Comparison of ENCODE assay signal across 28 cellular contexts in genomic region chr10:57460540-57460939, GRCh38.
DNase-seq lines count a peak whose midpoint lies in the region; ATAC-seq, FAIRE-seq and TF ChIP-seq lines count a peak whose summit lies in the region.
"Had no signal": no experiment of that assay in that cellular context is flagged by ENCODE, and none has a peak within 500 bp of the region (broad histone marks: within the 10 kb centered on the region; RNA-seq: fewer than 3 reads in every experiment).

No MANE protein-coding gene starts in this region.

- H2BK12ac ChIP-seq in H1 (ENCODE audit: low read depth, low read length) = no peak overlapping the region

- TF ChIP-seq POLR2A in HepG2 (IDR thresholded peaks at IDR 0.05; ENCODE audit: insufficient read depth in 1 of 2, low read depth in 2 of 2, low read length in 2 of 2) (no peak), right lobe of liver (IDR thresholded peaks at IDR 0.05) (no peak), IMR-90 (IDR thresholded peaks at IDR 0.05; ENCODE audit: low read depth, low read length) (no peak), H1 (IDR thresholded peaks at IDR 0.05; ENCODE audit: control extremely low read depth in 1 of 2, low read depth in 2 of 2, low read length in 2 of 2) (no peak)

- POLR2A ChIA-PET in HepG2 (lab: Yijun Ruan, JAX) (no interaction called here), IMR-90 (lab: Charles Lee; ENCODE audit: unreplicated experiment) (no interaction called here), H1 (lab: Charles Lee; ENCODE audit: partially characterized antibody) (no interaction called here)

- H3K4ac ChIP-seq in IMR-90 (ENCODE audit: low read depth, low read length) (no peak overlapping the region), H1 (replicated peaks; ENCODE audit: insufficient read length, low read depth, low read length) (no peak overlapping the region)

- H3K23me2 ChIP-seq in H1 (ENCODE audit: low read depth, low read length) = no peaks in the 10 kb centered on the region

- no peaks in the 10 kb centered on the region for H3K79me2 ChIP-seq in HepG2 (ENCODE audit: insufficient read depth, low read length)
- H3K79me2 ChIP-seq in H1 (ENCODE audit: control insufficient read depth in 1 of 2, insufficient read depth in 2 of 2, low read length in 2 of 2) = no peaks in the 10 kb centered on the region

- no peak overlapping the region for H3K56ac ChIP-seq in IMR-90 (ENCODE audit: extremely low read depth, insufficient read depth, low read length)
- peak overlapping the region; percentile 18 for H3K56ac ChIP-seq in H1 (replicated peaks; ENCODE audit: insufficient read length, low read depth, low read length)

- H2BK120ac ChIP-seq in IMR-90 (ENCODE audit: low read depth, low read length) (no peak overlapping the region), H1 (replicated peaks; ENCODE audit: low read depth, low read length) (no peak overlapping the region)

- H3K18ac ChIP-seq in IMR-90 (ENCODE audit: low read depth, low read length) = no peak overlapping the region
- no peak overlapping the region for H3K18ac ChIP-seq in H1 (ENCODE audit: extremely low read depth, low read length)

- H2BK15ac ChIP-seq in IMR-90 (ENCODE audit: low read depth, low read length) = no peak overlapping the region
- H2BK15ac ChIP-seq in H1 (ENCODE audit: low read length) = no peak overlapping the region

- no peak overlapping the region for H4K8ac ChIP-seq in IMR-90 (ENCODE audit: low read depth in 2 of 2, low read length in 2 of 2)
- H4K8ac ChIP-seq in H1 (ENCODE audit: extremely low read depth, insufficient read depth, low read length) = no peak overlapping the region

- H3K4me1 Mint-ChIP-seq in nephron progenitor cell = no peaks in the 10 kb centered on the region
- H3K4me1 Mint-ChIP-seq: CD14-positive monocyte; CD4-positive, alpha-beta memory T cell; CD4-positive, CD25-positive, alpha-beta regulatory T cell; CD8-positive, alpha-beta memory T cell had no signal

- intact Hi-C loops in HepG2 (cut with micrococcal nuclease; ENCODE audit: unreplicated experiment) = no loop called here
- intact Hi-C loops in right lobe of liver (cut with DNase I) = no loop called here
- intact Hi-C loops in IMR-90 (cut with micrococcal nuclease) = no loop called here

- no peak overlapping the region for H4K91ac ChIP-seq in IMR-90 (ENCODE audit: insufficient read depth, low read depth, low read length)
- no peak overlapping the region for H4K91ac ChIP-seq in H1 (replicated peaks; ENCODE audit: insufficient read length, low read length)

- no peak overlapping the region for H3K23ac ChIP-seq in IMR-90 (ENCODE audit: low read depth, low read length)
- H3K23ac ChIP-seq in H1 (ENCODE audit: insufficient read length) = no peak overlapping the region

- ATAC-seq in HepG2 (no peak), right lobe of liver (no peak), IMR-90 (ENCODE audit: low read depth) (no peak), GM21447 (IDR thresholded peaks at IDR 0.05; ENCODE audit: unreplicated experiment) (no peak)
- ATAC-seq: GM12878 had no signal

- H2AK5ac ChIP-seq in IMR-90 (ENCODE audit: low read depth, low read length) = no peak overlapping the region
- no peak overlapping the region for H2AK5ac ChIP-seq in H1 (ENCODE audit: low read depth, low read length)

- TF ChIP-seq CTCF in HepG2 (CRISPR knock-in tag; IDR thresholded peaks at IDR 0.05) = no peak
- no peak for TF ChIP-seq CTCF in right lobe of liver (IDR thresholded peaks at IDR 0.05)
- TF ChIP-seq CTCF in IMR-90 (conservative IDR thresholded peaks at IDR 0.05; ENCODE audit: low read depth, low read length) = no peak
- no peak for TF ChIP-seq CTCF in H1 (IDR thresholded peaks at IDR 0.05; ENCODE audit: control extremely low read depth in 1 of 3, insufficient read depth in 1 of 3, low read depth in 1 of 3, low read length in 3 of 3)
- no peak for TF ChIP-seq CTCF in nephron progenitor cell (IDR thresholded peaks at IDR 0.05)

- no peaks in the 10 kb centered on the region for H3K9me3 Mint-ChIP-seq in nephron progenitor cell

- no peaks in the 10 kb centered on the region for H4K20me1 ChIP-seq in HepG2 (ENCODE audit: insufficient read depth, low read length)
- no peaks in the 10 kb centered on the region for H4K20me1 ChIP-seq in IMR-90 (ENCODE audit: insufficient read depth, low read length)
- H4K20me1 ChIP-seq in H1 (replicated peaks in 1 of 2; ENCODE audit: control insufficient read depth in 1 of 2, insufficient read depth in 2 of 2, low read length in 2 of 2) = no peaks in the 10 kb centered on the region
- H4K20me1 ChIP-seq: BLaER1 had no signal

- peak overlapping the region; percentile 11 for H3K27ac Mint-ChIP-seq in nephron progenitor cell
- H3K27ac Mint-ChIP-seq: CD14-positive monocyte; CD4-positive, alpha-beta memory T cell; CD8-positive, alpha-beta memory T cell had no signal

- H3K79me1 ChIP-seq in IMR-90 (ENCODE audit: low read depth in 1 of 2, low read length in 2 of 2) = no peaks in the 10 kb centered on the region
- no peaks in the 10 kb centered on the region for H3K79me1 ChIP-seq in H1 (ENCODE audit: low read depth, low read length)

- H3K4me1 ChIP-seq in HepG2 (ENCODE audit: insufficient read depth, low read length) = no peaks in the 10 kb centered on the region
- H3K4me1 ChIP-seq in right lobe of liver = no peaks in the 10 kb centered on the region
- no peaks in the 10 kb centered on the region for H3K4me1 ChIP-seq in IMR-90 (ENCODE audit: control insufficient read depth, insufficient read depth, low read length)
- peaks cover 0 to 6% (median 3%) of the 10 kb centered on the region in 4 experiments; a peak in 3 of 7 replicates for H3K4me1 ChIP-seq in H1 (replicated peaks in 1 of 4; ENCODE audit: control insufficient read depth in 3 of 4, insufficient read depth in 4 of 4, low read length in 3 of 4)
- H3K4me1 ChIP-seq: BE2C, BLaER1 had no signal

- no peak for FAIRE-seq in HepG2 (lab: Jason Lieb, UNC)
- FAIRE-seq in H1 (lab: Jason Lieb, UNC) = no peak
- FAIRE-seq: GM12878, GM12892, GM18507 had no signal

- DNase-seq in HepG2 (ENCODE audit: low spot score) (no peak), right lobe of liver (no peak), IMR-90 (no peak), H1 (ENCODE audit: low read depth in 1 of 2, low spot score in 2 of 2) (no peak), nephron progenitor cell (no peak), NCI-H2171 (lab: John Stamatoyannopoulos, UW) (no peak)
- DNase-seq in activated effector memory CD4-positive, alpha-beta T cell treated with Interleukin-2 at 50 U/mL for 16 hours = no peak
- DNase-seq: ACHN; BE2C; C1 segment of cervical spinal cord; CD4-positive, alpha-beta memory T cell; CD4-positive, CD25-positive, alpha-beta regulatory T cell; CD8-positive, alpha-beta memory T cell; COR-L47; DMS 273 treated with DMSO at 0.1 percent for 48 hours; DMS153; DMS53; DMS79; DND-41; EL; GDM1 had no signal

- H3K36me3 ChIP-seq in HepG2 (replicated peaks in 1 of 2; ENCODE audit: control insufficient read depth in 1 of 2, insufficient read depth in 2 of 2, low read length in 2 of 2) (no peaks in the 10 kb centered on the region), right lobe of liver (no peaks in the 10 kb centered on the region), IMR-90 (ENCODE audit: control insufficient read depth, insufficient read depth, low read length) (no peaks in the 10 kb centered on the region), H1 (ENCODE audit: control insufficient read depth in 2 of 4, insufficient read depth in 4 of 4, low read length in 3 of 4) (no peaks in the 10 kb centered on the region)
- H3K36me3 ChIP-seq: BE2C, BLaER1 had no signal

- no peaks in the 10 kb centered on the region for H3K9me1 ChIP-seq in IMR-90 (ENCODE audit: insufficient read depth, low read length)

- no peak overlapping the region for H3K27ac ChIP-seq in HepG2 (ENCODE audit: extremely low read length, insufficient read depth, low read length)
- H3K27ac ChIP-seq in right lobe of liver = no peak overlapping the region
- H3K27ac ChIP-seq in IMR-90 (ENCODE audit: insufficient read depth, low read length) = no peak overlapping the region
- no peak overlapping the region for H3K27ac ChIP-seq in H1 (ENCODE audit: low read depth, low read length)
- H3K27ac ChIP-seq: 22Rv1, BLaER1 had no signal

- H3K9ac ChIP-seq in HepG2 (ENCODE audit: insufficient read depth, low read depth, low read length) (no peak overlapping the region), IMR-90 (ENCODE audit: low read depth, low read length) (no peak overlapping the region), H1 (replicated peaks in 1 of 4; ENCODE audit: extremely low read depth in 1 of 4, low read depth in 3 of 4, low read length in 3 of 4) (no peak overlapping the region)
- H3K9ac ChIP-seq: BLaER1 had no signal

- BruUV-seq in HepG2 (replicated peaks; lab: Mats Ljungman, UMichigan) = no TSS peak
- BruUV-seq in IMR-90 (replicated peaks; lab: Mats Ljungman, UMichigan) = no TSS peak

- H3K9me3 ChIP-seq in HepG2 (ENCODE audit: low read length) (no peaks in the 10 kb centered on the region), right lobe of liver (no peaks in the 10 kb centered on the region), IMR-90 (ENCODE audit: control insufficient read depth, insufficient read depth, low read length) (peaks cover 2% of the 10 kb centered on the region; the same call in 1 of the 2 replicates), H1 (ENCODE audit: insufficient read depth in 2 of 2, low read depth in 1 of 2, low read length in 1 of 2) (no peaks in the 10 kb centered on the region)
- H3K9me3 ChIP-seq: BE2C, BLaER1 had no signal

- dilution Hi-C loops in IMR-90 (cut with HindIII; ENCODE audit: low sequenced_read_pairs, unreplicated experiment) = no loop called here

- H2AFZ ChIP-seq in HepG2 (ENCODE audit: low read length) = no peak overlapping the region
- H2AFZ ChIP-seq in IMR-90 (replicated peaks; ENCODE audit: low read length, poor library complexity) = no peak overlapping the region
- 0 out of 2 replicates have a peak overlapping the region, but pooled peaks have one; percentile 52 for H2AFZ ChIP-seq in H1 (ENCODE audit: low read length)

- no peaks in the 10 kb centered on the region for H3K36me3 Mint-ChIP-seq in nephron progenitor cell (ENCODE audit: low read depth)
- H3K36me3 Mint-ChIP-seq: CD14-positive monocyte; CD4-positive, alpha-beta memory T cell; CD4-positive, CD25-positive, alpha-beta regulatory T cell; CD8-positive, alpha-beta memory T cell had no signal

- CTCF ChIA-PET in HepG2 (lab: Yijun Ruan, JAX; ENCODE audit: low intra/inter-chr PET ratio, low total read pairs) (no interaction called here), IMR-90 (lab: Yijun Ruan, JAX) (no interaction called here), H1 (lab: Charles Lee; ENCODE audit: partially characterized antibody) (no interaction called here)

- H3K27me3 Mint-ChIP-seq in nephron progenitor cell (ENCODE audit: low read depth, poor library complexity) = no peaks in the 10 kb centered on the region
- H3K27me3 Mint-ChIP-seq: CD4-positive, alpha-beta memory T cell; CD4-positive, CD25-positive, alpha-beta regulatory T cell; CD8-positive, alpha-beta memory T cell had no signal

- no peak overlapping the region for H2AK9ac ChIP-seq in IMR-90 (replicated peaks; ENCODE audit: low read depth, low read length, poor library complexity)

- H3K4me2 ChIP-seq in HepG2 (ENCODE audit: low read depth, low read length) = no peak overlapping the region
- no peak overlapping the region for H3K4me2 ChIP-seq in IMR-90 (ENCODE audit: low read depth, low read length)
- no peak overlapping the region for H3K4me2 ChIP-seq in H1 (ENCODE audit: insufficient read depth in 1 of 2, low read depth in 2 of 2, low read length in 2 of 2)
- H3K4me2 ChIP-seq: BLaER1 had no signal

- TF ChIP-seq RAD21 in HepG2 (CRISPR knock-in tag; IDR thresholded peaks at IDR 0.05) (no peak), IMR-90 (IDR thresholded peaks at IDR 0.05; ENCODE audit: low read length) (no peak), H1 (IDR thresholded peaks at IDR 0.05 in 1 of 2, conservative IDR thresholded peaks at IDR 0.05 in 1 of 2; ENCODE audit: low read depth in 2 of 2, low read length in 2 of 2) (no peak)

- H2BK5ac ChIP-seq in IMR-90 (ENCODE audit: low read depth, low read length, poor library complexity, severe bottlenecking) (no peak overlapping the region), H1 (ENCODE audit: low read depth, low read length) (no peak overlapping the region)

- H4K5ac ChIP-seq in IMR-90 (ENCODE audit: low read depth, low read length) (no peak overlapping the region), H1 (ENCODE audit: insufficient read length, low read depth, low read length) (no peak overlapping the region)

- in situ Hi-C loops in HepG2 (cut with HindIII; ENCODE audit: extremely low pct_ligation_motif_present, low pct_unique_long_range_greater_than_20kb) (no loop called here), IMR-90 (cut with MboI; ENCODE audit: low sequenced_read_pairs) (no loop called here)

- H2BK20ac ChIP-seq in IMR-90 (ENCODE audit: low read depth, low read length) = no peak overlapping the region
- no peak overlapping the region for H2BK20ac ChIP-seq in H1 (ENCODE audit: low read length)

- H3K27me3 ChIP-seq in HepG2 (ENCODE audit: control insufficient read depth in 1 of 2, insufficient read depth in 2 of 2, low read length in 2 of 2) (no peaks in the 10 kb centered on the region), right lobe of liver (no peaks in the 10 kb centered on the region), IMR-90 (ENCODE audit: control insufficient read depth, insufficient read depth, low read length) (no peaks in the 10 kb centered on the region), H1 (replicated peaks in 1 of 4; ENCODE audit: control insufficient read depth in 3 of 4, extremely low read depth in 1 of 4, insufficient read depth in 3 of 4, low read length in 3 of 4) (no peaks in the 10 kb centered on the region)
- H3K27me3 ChIP-seq: BE2C, BLaER1 had no signal

- H3K4me3 Mint-ChIP-seq in nephron progenitor cell = no peak overlapping the region
- H3K4me3 Mint-ChIP-seq: CD14-positive monocyte; CD4-positive, alpha-beta memory T cell; CD4-positive, CD25-positive, alpha-beta regulatory T cell; CD8-positive, alpha-beta memory T cell had no signal

- TF ChIP-seq EP300 in HepG2 (IDR thresholded peaks at IDR 0.05; ENCODE audit: low read depth in 2 of 2, low read length in 2 of 2) (no peak), HepG2 (CRISPR knock-in tag; IDR thresholded peaks at IDR 0.05; ENCODE audit: borderline replicate concordance) (no peak), H1 (IDR thresholded peaks at IDR 0.05; ENCODE audit: borderline replicate concordance in 1 of 2, low read depth in 2 of 2, low read length in 2 of 2) (no peak)

- no peak overlapping the region for H3K4me3 ChIP-seq in HepG2 (replicated peaks in 1 of 3; ENCODE audit: insufficient read depth in 1 of 3, low read depth in 2 of 3, low read length in 3 of 3)
- H3K4me3 ChIP-seq in right lobe of liver = no peak overlapping the region
- H3K4me3 ChIP-seq in IMR-90 (ENCODE audit: insufficient read depth, low read depth, low read length) = no peak overlapping the region
- H3K4me3 ChIP-seq in H1 (ENCODE audit: extremely low read depth in 1 of 4, insufficient read depth in 2 of 4, low read depth in 3 of 4, low read length in 4 of 4) = no peak overlapping the region
- H3K4me3 ChIP-seq: BLaER1, GM12878 had no signal

- WGBS in HepG2 (ENCODE audit: low lambda C conversion rate) = 0% methylated on average over 1 of the region's 1 CpG
- WGBS in right lobe of liver (ENCODE audit: insufficient coverage, low coverage, low lambda C conversion rate, missing lambda C conversion rate) = 67% methylated on average over 1 of the region's 1 CpG
- no CpG with 5 or more reads among the region's 1 CpG for WGBS in IMR-90 (ENCODE audit: extremely low coverage in 2 of 2, insufficient read length in 1 of 2), 2 experiments
- WGBS in H1 (ENCODE audit: extremely low coverage in 1 of 2, insufficient coverage in 1 of 2, insufficient read length in 1 of 2, insufficient replicate concordance in 2 of 2, low coverage in 1 of 2, low lambda C conversion rate in 2 of 2, missing lambda C conversion rate in 1 of 2), 2 experiments = 83% methylated on average over 1 of the region's 1 CpG; no CpG with 5 or more reads in 1 of the 2 experiments

- H3K14ac ChIP-seq in IMR-90 (replicated peaks; ENCODE audit: low read depth, low read length) (no peak overlapping the region), H1 (ENCODE audit: insufficient read length) (no peak overlapping the region)

Comparison
In these comparisons a context has a peak if more than half of its experiments do, and no peak if none do; other contexts are left out.
1. Of the 41 proteins assayed by ChIP-seq in both HepG2 and H1: peak only in HepG2: MAFK; only in H1: none; in both: none; in neither: 40.